Comparison of ENCODE assay signal across 21 cellular contexts in the genomic region with DNA sequence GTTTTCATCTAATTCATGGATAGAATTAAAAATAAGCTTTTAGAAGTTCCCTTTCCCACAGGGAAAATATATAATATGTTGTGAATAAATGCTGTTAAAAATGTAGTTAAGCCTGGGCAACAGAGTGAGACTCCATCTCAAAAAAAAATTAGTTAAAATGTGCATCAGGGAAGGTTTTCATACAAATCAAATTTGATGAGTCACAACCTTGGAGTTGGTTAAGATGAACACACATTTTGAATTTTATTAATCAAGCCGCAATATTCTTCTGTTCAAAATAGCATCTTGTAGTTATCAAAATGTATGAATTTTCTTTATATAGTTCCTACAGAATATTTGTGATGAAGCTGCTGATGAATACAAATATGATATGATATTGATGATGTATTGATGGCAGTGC. TPM values are rescaled to one million over a fixed set of nuclear protein-coding genes. Genes with fewer than 3 reads are reported as not detected.
"Had no signal": no experiment of that assay in that cellular context is flagged by ENCODE, and none has a peak within 500 bp of the region (broad histone marks: within the 10 kb centered on the region; RNA-seq: fewer than 3 reads in every experiment).

No MANE protein-coding gene starts in this region.

- ATAC-seq: Panc1, PC-3, Right ventricle myocardium inferior had no signal

- H3K36me3 ChIP-seq: MG63, SJCRH30 had no signal

- H3K27me3 ChIP-seq: SJCRH30 had no signal

- H3K9me3 ChIP-seq: MG63, SJCRH30 had no signal

- H3K4me3 ChIP-seq: MG63, SJCRH30 had no signal

- DNase-seq: KBM-7, MG63, NCI-H1092, NCI-H1105 treated with DMSO at 0.1 percent for 48 hours, NCI-H1436, NCI-H187, NCI-H2029, NCI-H2081 treated with DMSO at 0.1 percent for 48 hours, NCI-H2171, NCI-H226, NCI-H446, NCI-H510A, NCI-H524 treated with DMSO at 0.1 percent for 48 hours, NCI-H69, NCI-H774, PC-3, SHP77 treated with DMSO at 0.1 percent for 48 hours, SJCRH30 had no signal

- H3K27ac ChIP-seq: SJCRH30 had no signal

RNA-seq across cellular contexts. Expression of gene SERPINB9, which starts 30.9 kb away (rescaled TPM):
- total RNA-seq: HT1080 had no signal
